Comparison of ENCODE assay signal across 11 cellular contexts in the genomic region with DNA sequence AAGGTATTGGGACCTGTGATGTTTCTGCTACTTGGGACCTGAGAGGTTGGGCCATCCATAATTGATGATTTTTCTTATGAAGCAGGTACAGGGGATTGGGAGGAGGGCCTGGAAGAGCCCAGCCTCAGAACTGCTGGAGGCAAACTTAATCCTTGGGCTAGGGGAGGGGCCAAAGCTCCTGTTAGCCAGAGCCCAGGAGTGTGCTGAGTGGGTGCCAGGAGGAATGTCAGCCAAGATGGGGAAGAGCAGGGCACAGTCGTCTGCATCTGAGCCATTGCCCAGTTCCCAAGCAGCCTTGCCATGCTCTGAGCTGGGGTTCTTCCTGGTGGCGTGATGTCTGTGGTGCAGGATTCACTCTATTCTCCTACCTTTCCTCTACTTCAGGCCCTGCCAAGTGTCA. TPM values are rescaled to one million over a fixed set of nuclear protein-coding genes. Genes with fewer than 3 reads are reported as not detected.
DNase-seq lines count a peak whose midpoint lies in the region; ATAC-seq and TF ChIP-seq lines count a peak whose summit lies in the region.
"Had no signal": no experiment of that assay in that cellular context is flagged by ENCODE, and none has a peak within 500 bp of the region (broad histone marks: within the 10 kb centered on the region; RNA-seq: fewer than 3 reads in every experiment).

No MANE protein-coding gene starts in this region.

- no peak for ATAC-seq in natural killer cell
- no peak for ATAC-seq in natural killer cell treated with Interleukin-12 subunit alpha and Interleukin-12 subunit beta and Interleukin-15 and Interleukin-18, amount 100 ng/mL, for 72 hours
- ATAC-seq in effector memory CD8-positive, alpha-beta T cell (replicated peaks), result no peak
- no peak for ATAC-seq in HG03571 (IDR thresholded peaks at IDR 0.05; ENCODE audit: unreplicated experiment)
- ATAC-seq: left colon had no signal

- DNase-seq in natural killer cell (no peak), midbrain (lab: John Stamatoyannopoulos, UW) (peak; percentile 42), UCSD-AML1 (lab: John Stamatoyannopoulos, UW; ENCODE audit: unreplicated experiment) (no peak), COLO668 (lab: John Stamatoyannopoulos, UW; ENCODE audit: unreplicated experiment) (no peak), SKM-1 (lab: John Stamatoyannopoulos, UW; ENCODE audit: unreplicated experiment) (no peak)
- DNase-seq in natural killer cell treated with Interleukin-12 subunit alpha and Interleukin-12 subunit beta and Interleukin-15 and Interleukin-18, amount 100 ng/mL, for 72 hours (ENCODE audit: low spot score), result no peak
- DNase-seq in effector memory CD8-positive, alpha-beta T cell, result no peak
- DNase-seq: activated CD4-positive, alpha-beta T cell treated with anti-CD3 and anti-CD28 coated beads for 1 hour; effector CD4-positive, alpha-beta T cell; left colon had no signal

- H3K9me3 Mint-ChIP-seq in natural killer cell, result no peaks in the 10 kb centered on the region
- no peaks in the 10 kb centered on the region for H3K9me3 Mint-ChIP-seq in natural killer cell treated with Interleukin-12 subunit alpha and Interleukin-12 subunit beta and Interleukin-15 and Interleukin-18, amount 100 ng/mL, for 72 hours
- no peaks in the 10 kb centered on the region for H3K9me3 Mint-ChIP-seq in effector memory CD8-positive, alpha-beta T cell

- peaks cover 92 to 94% of the 10 kb centered on the region in 2 donors for H3K4me1 Mint-ChIP-seq in natural killer cell
- H3K4me1 Mint-ChIP-seq in natural killer cell treated with Interleukin-12 subunit alpha and Interleukin-12 subunit beta and Interleukin-15 and Interleukin-18, amount 100 ng/mL, for 72 hours (ENCODE audit: low read depth in 2 of 2), result peaks cover 77 to 83% of the 10 kb centered on the region in 2 donors
- peaks cover 82 to 88% of the 10 kb centered on the region in 2 donors for H3K4me1 Mint-ChIP-seq in effector memory CD8-positive, alpha-beta T cell (ENCODE audit: low read depth in 2 of 2)

- peak overlapping the region; percentile 10 for H3K4me3 Mint-ChIP-seq in natural killer cell
- no peak overlapping the region for H3K4me3 Mint-ChIP-seq in natural killer cell treated with Interleukin-12 subunit alpha and Interleukin-12 subunit beta and Interleukin-15 and Interleukin-18, amount 100 ng/mL, for 72 hours
- peak overlapping the region; percentile 4 to 20 for H3K4me3 Mint-ChIP-seq in effector memory CD8-positive, alpha-beta T cell

- intact Hi-C loops in natural killer cell (cut with micrococcal nuclease), result no loop called here

- H3K36me3 Mint-ChIP-seq in natural killer cell, result no peaks in the 10 kb centered on the region
- H3K36me3 Mint-ChIP-seq in natural killer cell treated with Interleukin-12 subunit alpha and Interleukin-12 subunit beta and Interleukin-15 and Interleukin-18, amount 100 ng/mL, for 72 hours, result no peaks in the 10 kb centered on the region
- peaks cover 65% of the 10 kb centered on the region for H3K36me3 Mint-ChIP-seq in effector memory CD8-positive, alpha-beta T cell (ENCODE audit: insufficient read depth)

- H3K27ac Mint-ChIP-seq in natural killer cell, result peak overlapping the region; percentile 22 to 62
- H3K27ac Mint-ChIP-seq in natural killer cell treated with Interleukin-12 subunit alpha and Interleukin-12 subunit beta and Interleukin-15 and Interleukin-18, amount 100 ng/mL, for 72 hours, result peak overlapping the region in 1 of 2 donors; percentile 22
- H3K27ac Mint-ChIP-seq in effector memory CD8-positive, alpha-beta T cell, result peak overlapping the region; percentile 30 to 88

- no peaks in the 10 kb centered on the region for H3K27me3 Mint-ChIP-seq in natural killer cell (ENCODE audit: low read depth in 2 of 2)
- H3K27me3 Mint-ChIP-seq in natural killer cell treated with Interleukin-12 subunit alpha and Interleukin-12 subunit beta and Interleukin-15 and Interleukin-18, amount 100 ng/mL, for 72 hours, result no peaks in the 10 kb centered on the region
- no peaks in the 10 kb centered on the region for H3K27me3 Mint-ChIP-seq in effector memory CD8-positive, alpha-beta T cell

- TF ChIP-seq CTCF in natural killer cell (IDR thresholded peaks at IDR 0.05), result no peak

RNA-seq across cellular contexts. Expression of gene MAPKAPK2, which starts 5.8 kb away (rescaled TPM):
- total RNA-seq in natural killer cell, result 100 to 1,000 TPM; 137 to 197 (median 178) TPM
- total RNA-seq in natural killer cell treated with Interleukin-12 subunit alpha and Interleukin-12 subunit beta and Interleukin-15 and Interleukin-18, amount 100 ng/mL, for 72 hours, result 100 to 1,000 TPM; 104 to 115 TPM

RNA-seq across cellular contexts. Expression of gene DYRK3, which starts 55.2 kb away (rescaled TPM):
- under 1 TPM; 0.16 to 0.66 (median 0.43) TPM for total RNA-seq in natural killer cell
- 1 to 10 TPM; 5.6 to 8.8 TPM for total RNA-seq in natural killer cell treated with Interleukin-12 subunit alpha and Interleukin-12 subunit beta and Interleukin-15 and Interleukin-18, amount 100 ng/mL, for 72 hours
